Comparison of ENCODE assay signal across 2 cellular contexts in genomic region chr2:121090088-121090715, GRCh38.
TF ChIP-seq lines count a peak whose summit lies in the region.

No MANE protein-coding gene starts in this region.

TF ChIP-seq in HEK293, 187 proteins besides CTCF, POLR2A, EP300 and RAD21 (continued from another document):
- TF ChIP-seq ZSCAN18 (tag by site-specific recombination; IDR thresholded peaks at IDR 0.05) = no peak
- no peak for TF ChIP-seq EGR2 (tag by site-specific recombination; IDR thresholded peaks at IDR 0.05; ENCODE audit: low read depth)
- no peak for TF ChIP-seq ZNF747 (tag by site-specific recombination; IDR thresholded peaks at IDR 0.05)
- TF ChIP-seq SCRT2 (tag by site-specific recombination; IDR thresholded peaks at IDR 0.05) = peak; percentile 71
- no peak for TF ChIP-seq ZNF2 (tag by site-specific recombination; IDR thresholded peaks at IDR 0.05)
- TF ChIP-seq, protein P1, sequence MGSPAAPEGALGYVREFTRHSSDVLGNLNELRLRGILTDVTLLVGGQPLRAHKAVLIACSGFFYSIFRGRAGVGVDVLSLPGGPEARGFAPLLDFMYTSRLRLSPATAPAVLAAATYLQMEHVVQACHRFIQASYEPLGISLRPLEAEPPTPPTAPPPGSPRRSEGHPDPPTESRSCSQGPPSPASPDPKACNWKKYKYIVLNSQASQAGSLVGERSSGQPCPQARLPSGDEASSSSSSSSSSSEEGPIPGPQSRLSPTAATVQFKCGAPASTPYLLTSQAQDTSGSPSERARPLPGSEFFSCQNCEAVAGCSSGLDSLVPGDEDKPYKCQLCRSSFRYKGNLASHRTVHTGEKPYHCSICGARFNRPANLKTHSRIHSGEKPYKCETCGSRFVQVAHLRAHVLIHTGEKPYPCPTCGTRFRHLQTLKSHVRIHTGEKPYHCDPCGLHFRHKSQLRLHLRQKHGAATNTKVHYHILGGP (tag by site-specific recombination; IDR thresholded peaks at IDR 0.05) = no peak
- no peak for TF ChIP-seq ZNF776 (tag by site-specific recombination; IDR thresholded peaks at IDR 0.05; ENCODE audit: borderline replicate concordance)
- TF ChIP-seq KLF10 (tag by site-specific recombination; IDR thresholded peaks at IDR 0.05) = no peak
- TF ChIP-seq, protein P2, sequence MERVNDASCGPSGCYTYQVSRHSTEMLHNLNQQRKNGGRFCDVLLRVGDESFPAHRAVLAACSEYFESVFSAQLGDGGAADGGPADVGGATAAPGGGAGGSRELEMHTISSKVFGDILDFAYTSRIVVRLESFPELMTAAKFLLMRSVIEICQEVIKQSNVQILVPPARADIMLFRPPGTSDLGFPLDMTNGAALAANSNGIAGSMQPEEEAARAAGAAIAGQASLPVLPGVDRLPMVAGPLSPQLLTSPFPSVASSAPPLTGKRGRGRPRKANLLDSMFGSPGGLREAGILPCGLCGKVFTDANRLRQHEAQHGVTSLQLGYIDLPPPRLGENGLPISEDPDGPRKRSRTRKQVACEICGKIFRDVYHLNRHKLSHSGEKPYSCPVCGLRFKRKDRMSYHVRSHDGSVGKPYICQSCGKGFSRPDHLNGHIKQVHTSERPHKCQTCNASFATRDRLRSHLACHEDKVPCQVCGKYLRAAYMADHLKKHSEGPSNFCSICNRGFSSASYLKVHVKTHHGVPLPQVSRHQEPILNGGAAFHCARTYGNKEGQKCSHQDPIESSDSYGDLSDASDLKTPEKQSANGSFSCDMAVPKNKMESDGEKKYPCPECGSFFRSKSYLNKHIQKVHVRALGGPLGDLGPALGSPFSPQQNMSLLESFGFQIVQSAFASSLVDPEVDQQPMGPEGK (tag by site-specific recombination; IDR thresholded peaks at IDR 0.05) = no peak

TF ChIP-seq in K562, 482 proteins besides CTCF, POLR2A, EP300 and RAD21 (continued from another document):
- TF ChIP-seq, protein P3, sequence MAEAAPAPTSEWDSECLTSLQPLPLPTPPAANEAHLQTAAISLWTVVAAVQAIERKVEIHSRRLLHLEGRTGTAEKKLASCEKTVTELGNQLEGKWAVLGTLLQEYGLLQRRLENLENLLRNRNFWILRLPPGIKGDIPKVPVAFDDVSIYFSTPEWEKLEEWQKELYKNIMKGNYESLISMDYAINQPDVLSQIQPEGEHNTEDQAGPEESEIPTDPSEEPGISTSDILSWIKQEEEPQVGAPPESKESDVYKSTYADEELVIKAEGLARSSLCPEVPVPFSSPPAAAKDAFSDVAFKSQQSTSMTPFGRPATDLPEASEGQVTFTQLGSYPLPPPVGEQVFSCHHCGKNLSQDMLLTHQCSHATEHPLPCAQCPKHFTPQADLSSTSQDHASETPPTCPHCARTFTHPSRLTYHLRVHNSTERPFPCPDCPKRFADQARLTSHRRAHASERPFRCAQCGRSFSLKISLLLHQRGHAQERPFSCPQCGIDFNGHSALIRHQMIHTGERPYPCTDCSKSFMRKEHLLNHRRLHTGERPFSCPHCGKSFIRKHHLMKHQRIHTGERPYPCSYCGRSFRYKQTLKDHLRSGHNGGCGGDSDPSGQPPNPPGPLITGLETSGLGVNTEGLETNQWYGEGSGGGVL (CRISPR knock-in tag; IDR thresholded peaks at IDR 0.05) = no peak
- no peak for TF ChIP-seq ERF (CRISPR knock-in tag; IDR thresholded peaks at IDR 0.05)
- 0 out of 4 replicates have a peak, but pooled peaks have one; percentile 16 to 28 for TF ChIP-seq NRF1 (conservative IDR thresholded peaks at IDR 0.05 in 1 of 2, IDR thresholded peaks at IDR 0.05 in 1 of 2)
- TF ChIP-seq ZNF766 (CRISPR knock-in tag; conservative IDR thresholded peaks at IDR 0.05) = no peak
- TF ChIP-seq SPI1 (IDR thresholded peaks at IDR 0.05; ENCODE audit: borderline replicate concordance, low read depth, low read length) = no peak
- TF ChIP-seq SMAD4 (CRISPR knock-in tag; conservative IDR thresholded peaks at IDR 0.05) = no peak
- no peak for TF ChIP-seq SNIP1 (IDR thresholded peaks at IDR 0.05; ENCODE audit: low read depth)
- TF ChIP-seq GTF2F1 (IDR thresholded peaks at IDR 0.05; ENCODE audit: low read depth, low read length) = no peak
- no peak for TF ChIP-seq NR2C2 (CRISPR knock-in tag; IDR thresholded peaks at IDR 0.05)
- TF ChIP-seq NR2C2 (tag; IDR thresholded peaks at IDR 0.05) = peak; percentile 66
- no peak for TF ChIP-seq CAMTA2 (CRISPR knock-in tag; conservative IDR thresholded peaks at IDR 0.05)
- no peak for TF ChIP-seq HBP1 (CRISPR knock-in tag; IDR thresholded peaks at IDR 0.05)
- TF ChIP-seq, protein P4, sequence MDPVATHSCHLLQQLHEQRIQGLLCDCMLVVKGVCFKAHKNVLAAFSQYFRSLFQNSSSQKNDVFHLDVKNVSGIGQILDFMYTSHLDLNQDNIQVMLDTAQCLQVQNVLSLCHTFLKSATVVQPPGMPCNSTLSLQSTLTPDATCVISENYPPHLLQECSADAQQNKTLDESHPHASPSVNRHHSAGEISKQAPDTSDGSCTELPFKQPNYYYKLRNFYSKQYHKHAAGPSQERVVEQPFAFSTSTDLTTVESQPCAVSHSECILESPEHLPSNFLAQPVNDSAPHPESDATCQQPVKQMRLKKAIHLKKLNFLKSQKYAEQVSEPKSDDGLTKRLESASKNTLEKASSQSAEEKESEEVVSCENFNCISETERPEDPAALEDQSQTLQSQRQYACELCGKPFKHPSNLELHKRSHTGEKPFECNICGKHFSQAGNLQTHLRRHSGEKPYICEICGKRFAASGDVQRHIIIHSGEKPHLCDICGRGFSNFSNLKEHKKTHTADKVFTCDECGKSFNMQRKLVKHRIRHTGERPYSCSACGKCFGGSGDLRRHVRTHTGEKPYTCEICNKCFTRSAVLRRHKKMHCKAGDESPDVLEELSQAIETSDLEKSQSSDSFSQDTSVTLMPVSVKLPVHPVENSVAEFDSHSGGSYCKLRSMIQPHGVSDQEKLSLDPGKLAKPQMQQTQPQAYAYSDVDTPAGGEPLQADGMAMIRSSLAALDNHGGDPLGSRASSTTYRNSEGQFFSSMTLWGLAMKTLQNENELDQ (CRISPR knock-in tag; IDR thresholded peaks at IDR 0.05; ENCODE audit: borderline replicate concordance) = no peak
- no peak for TF ChIP-seq NFE2 (IDR thresholded peaks at IDR 0.05; ENCODE audit: low read depth)
